In the genomic region with DNA sequence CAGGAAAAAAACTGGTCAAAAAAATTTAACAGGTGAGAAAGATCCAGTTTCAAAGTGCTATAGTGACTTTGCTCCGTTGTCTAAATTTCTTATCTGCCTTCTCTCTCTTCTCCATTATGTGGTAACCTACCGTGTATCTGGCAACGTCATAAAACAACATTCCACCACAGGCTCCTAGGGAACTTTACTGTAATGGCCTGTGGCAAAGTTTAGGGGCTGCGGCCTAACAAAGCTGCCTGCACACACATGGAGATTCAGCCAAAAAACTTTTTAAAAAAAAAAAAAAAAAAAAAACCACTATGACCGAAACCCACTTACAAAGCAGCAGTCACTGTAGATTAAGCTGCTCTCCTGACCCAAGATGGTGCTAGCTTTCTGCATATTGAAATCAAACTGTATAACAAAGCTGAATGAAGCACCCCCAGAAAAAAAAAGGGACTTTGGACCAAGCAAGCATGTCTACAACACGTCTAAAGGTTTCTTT, we compare ENCODE assay signal across 18 cellular contexts.
DNase-seq lines count a peak whose midpoint lies in the region; ATAC-seq, FAIRE-seq and TF ChIP-seq lines count a peak whose summit lies in the region.
"Had no signal": no experiment of that assay in that cellular context is flagged by ENCODE, and none has a peak within 500 bp of the region (broad histone marks: within the 10 kb centered on the region; RNA-seq: fewer than 3 reads in every experiment).

No MANE protein-coding gene starts in this region.

- H3K9me3 ChIP-seq in mammary epithelial cell (replicated peaks; ENCODE audit: insufficient read depth, low read length) (no peaks in the 10 kb centered on the region), breast epithelium (no peaks in the 10 kb centered on the region), T-helper 17 cell (ENCODE audit: control insufficient read depth, low read length, poor library complexity, severe bottlenecking) (no peaks in the 10 kb centered on the region), suprapubic skin (no peaks in the 10 kb centered on the region), lower lobe of right lung (no peaks in the 10 kb centered on the region)
- H3K9me3 ChIP-seq: psoas muscle had no signal

- H3K27ac ChIP-seq in mammary epithelial cell (ENCODE audit: insufficient read depth, low read depth, low read length) (peak overlapping the region; percentile 55), breast epithelium (peak overlapping the region in 1 of 2 donors; percentile 65), suprapubic skin (peak overlapping the region; percentile 15), lower lobe of right lung (no peak overlapping the region)
- H3K27ac ChIP-seq: psoas muscle had no signal

- H3K4me3 Mint-ChIP-seq in T-helper 17 cell: no peak overlapping the region

- H2AFZ ChIP-seq in mammary epithelial cell (ENCODE audit: low read depth, low read length): peak overlapping the region; percentile 21

- peaks cover 31% of the 10 kb centered on the region for H3K4me1 ChIP-seq in mammary epithelial cell (ENCODE audit: insufficient read depth, low read length)
- H3K4me1 ChIP-seq in breast epithelium: peaks cover 0 to 8% of the 10 kb centered on the region in 2 donors
- peaks cover 60% of the 10 kb centered on the region for H3K4me1 ChIP-seq in suprapubic skin
- peaks cover 52% of the 10 kb centered on the region for H3K4me1 ChIP-seq in lower lobe of right lung

- peak overlapping the region; percentile 25 for H3K4me2 ChIP-seq in mammary epithelial cell (ENCODE audit: insufficient read depth, low read depth, low read length)

- TF ChIP-seq EP300 in suprapubic skin (IDR thresholded peaks at IDR 0.05): no peak

- TF ChIP-seq POLR2A in breast epithelium (IDR thresholded peaks at IDR 0.05) (no peak), suprapubic skin (IDR thresholded peaks at IDR 0.05) (no peak)

- no peaks in the 10 kb centered on the region for H3K27me3 ChIP-seq in mammary epithelial cell (ENCODE audit: insufficient read depth, low read length)
- H3K27me3 ChIP-seq in breast epithelium: no peaks in the 10 kb centered on the region
- no peaks in the 10 kb centered on the region for H3K27me3 ChIP-seq in suprapubic skin
- H3K27me3 ChIP-seq in lower lobe of right lung (ENCODE audit: low read depth): no peaks in the 10 kb centered on the region
- H3K27me3 ChIP-seq: cardiac muscle cell had no signal

- CTCF ChIA-PET in mammary epithelial cell (lab: Charles Lee; ENCODE audit: low non-redundant PET): no interaction called here

- FAIRE-seq in urothelium cell line (lab: Jason Lieb, UNC): no peak

- no peaks in the 10 kb centered on the region for H3K27me3 Mint-ChIP-seq in T-helper 17 cell

- peak overlapping the region; percentile 43 for H3K27ac Mint-ChIP-seq in T-helper 17 cell

- intact Hi-C loops in mammary epithelial cell (cut with micrococcal nuclease) (loop anchor here (10.0 kb wide), 1 partner anchor 146 kb away; no protein-coding TSS in a partner anchor), breast epithelium (cut with DNase I; ENCODE audit: low total_unique reads) (no loop called here), left colon (cut with DNase I, micrococcal nuclease) (no loop called here), lower lobe of right lung (cut with DNase I) (no loop called here)

- H3K4me3 ChIP-seq in mammary epithelial cell (replicated peaks in 1 of 3; ENCODE audit: insufficient read depth in 1 of 3, low read depth in 2 of 3, low read length in 3 of 3): no peak overlapping the region
- no peak overlapping the region for H3K4me3 ChIP-seq in breast epithelium
- H3K4me3 ChIP-seq in suprapubic skin: no peak overlapping the region
- H3K4me3 ChIP-seq in lower lobe of right lung: no peak overlapping the region
- H3K4me3 ChIP-seq: cardiac muscle cell, psoas muscle had no signal

- WGBS in mammary epithelial cell (ENCODE audit: low coverage, missing lambda C conversion rate): 4% methylated on average over 5 of the region's 6 CpGs
- 45% methylated on average over 6 of the region's 6 CpGs for WGBS in suprapubic skin

- in situ Hi-C loops in mammary epithelial cell (cut with MboI; ENCODE audit: low sequenced_read_pairs in 2 of 2): no loop called here

- BruUV-seq in mammary epithelial cell (replicated peaks; lab: Mats Ljungman, UMichigan): no TSS peak

- H3K36me3 ChIP-seq in mammary epithelial cell (ENCODE audit: insufficient read depth, low read length) (no peaks in the 10 kb centered on the region), breast epithelium (no peaks in the 10 kb centered on the region), suprapubic skin (peaks cover 3% of the 10 kb centered on the region), lower lobe of right lung (peaks cover 10% of the 10 kb centered on the region)
- H3K36me3 ChIP-seq: cardiac muscle cell had no signal

- dilution Hi-C loops in mammary epithelial cell (cut with HindIII; ENCODE audit: low sequenced_read_pairs): no loop called here

- H3K9ac ChIP-seq in mammary epithelial cell (ENCODE audit: insufficient read depth, low read length): peak overlapping the region; percentile 7

- H3K36me3 Mint-ChIP-seq in T-helper 17 cell (ENCODE audit: low read depth): peaks cover 11% of the 10 kb centered on the region

- no peak for ATAC-seq in T-helper 17 cell
- ATAC-seq in left colon: peak; percentile 73
- ATAC-seq in GM18909 (IDR thresholded peaks at IDR 0.05; ENCODE audit: poor library complexity, unreplicated experiment): no peak
- no peak for ATAC-seq in lower lobe of right lung
- ATAC-seq: psoas muscle had no signal

- peak; percentile 33 for DNase-seq in mammary epithelial cell
- DNase-seq in breast epithelium (ENCODE audit: low spot score in 2 of 2): no peak
- DNase-seq in T-helper 17 cell: no peak
- DNase-seq in left colon: no peak
- no peak for DNase-seq in suprapubic skin (ENCODE audit: low spot score in 2 of 2)
- no peak for DNase-seq in urothelium cell line (ENCODE audit: low spot score)
- DNase-seq in lower lobe of right lung: no peak
- DNase-seq: activated T-cell treated with anti-CD3 and anti-CD28 coated beads for 4 hours; DMS79 treated with DMSO at 0.1 percent for 48 hours; H7; mesenchymal stem cell; NCI-H1105; NCI-H446; psoas muscle; RPMI8226; stimulated activated CD4-positive, alpha-beta T cell treated with anti-CD3 and anti-CD28 coated beads, Interleukin-2, amount 100 ng/mL, for 24 hours had no signal

- peaks cover 48% of the 10 kb centered on the region for H3K79me2 ChIP-seq in mammary epithelial cell (ENCODE audit: insufficient read depth, low read length)

- TF ChIP-seq CTCF in mammary epithelial cell (conservative IDR thresholded peaks at IDR 0.05 in 1 of 2, IDR thresholded peaks at IDR 0.05 in 1 of 2; ENCODE audit: extremely low read depth in 1 of 2, insufficient read depth in 1 of 2, low read depth in 1 of 2, low read length in 2 of 2) (no peak), breast epithelium (IDR thresholded peaks at IDR 0.05) (no peak), suprapubic skin (IDR thresholded peaks at IDR 0.05) (no peak), lower lobe of right lung (IDR thresholded peaks at IDR 0.05) (no peak)

- H3K4me1 Mint-ChIP-seq in T-helper 17 cell: peaks cover 47% of the 10 kb centered on the region

- H4K20me1 ChIP-seq in mammary epithelial cell (ENCODE audit: insufficient read depth, low read length): no peaks in the 10 kb centered on the region
